Comparison of ENCODE assay signal across 1 cellular context in the genomic region with DNA sequence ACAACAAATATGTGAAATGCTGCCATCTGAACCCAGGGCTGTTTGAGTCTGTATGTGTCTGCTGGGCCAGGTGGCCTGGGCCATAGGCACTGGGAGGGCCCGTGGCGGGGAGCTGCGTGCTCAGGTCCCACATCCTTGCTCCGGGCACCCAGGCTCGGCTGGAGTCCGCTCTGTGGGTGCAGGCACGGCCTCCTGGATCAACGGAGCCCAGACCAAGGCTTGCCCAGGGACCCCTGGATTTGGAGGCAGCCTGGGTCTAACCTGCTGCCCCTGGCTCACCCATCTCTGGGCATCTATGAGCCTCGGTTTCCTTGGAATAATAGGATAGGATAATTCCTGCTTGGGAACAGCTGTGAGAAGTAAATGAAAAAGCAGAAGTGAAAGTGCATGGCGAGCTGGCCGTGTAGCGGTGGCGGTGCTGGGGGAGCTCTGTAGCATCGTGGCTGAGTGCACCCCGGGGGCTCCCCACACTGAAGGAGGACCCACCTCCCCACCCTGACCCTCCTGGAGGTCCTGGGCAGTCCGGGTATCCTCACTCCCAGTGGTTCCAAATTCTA.
TF ChIP-seq lines count a peak whose summit lies in the region.

No MANE protein-coding gene starts in this region.

TF ChIP-seq in IMR-90, 13 proteins besides CTCF, POLR2A, EP300 and RAD21:
- TF ChIP-seq MAFK (IDR thresholded peaks at IDR 0.05; ENCODE audit: low read depth, low read length) (no peak), BHLHE40 (IDR thresholded peaks at IDR 0.05; ENCODE audit: low read depth, low read length) (no peak), RFX5 (IDR thresholded peaks at IDR 0.05; ENCODE audit: low read depth, low read length) (no peak), CEBPB (IDR thresholded peaks at IDR 0.05; ENCODE audit: low read depth, low read length) (no peak), MAZ (IDR thresholded peaks at IDR 0.05; ENCODE audit: borderline replicate concordance, low read depth, low read length) (no peak), RCOR1 (IDR thresholded peaks at IDR 0.05; ENCODE audit: insufficient replicate concordance, low read length) (no peak), FOS (IDR thresholded peaks at IDR 0.05; ENCODE audit: low read depth, low read length) (no peak), NFE2L2 (IDR thresholded peaks at IDR 0.05; ENCODE audit: low read depth, low read length) (no peak), MXI1 (IDR thresholded peaks at IDR 0.05; ENCODE audit: borderline replicate concordance, low read depth, low read length) (no peak), CHD1 (IDR thresholded peaks at IDR 0.05; ENCODE audit: low read depth, low read length) (no peak), SMC3 (IDR thresholded peaks at IDR 0.05; ENCODE audit: low read depth, low read length) (no peak), ELK1 (IDR thresholded peaks at IDR 0.05; ENCODE audit: borderline replicate concordance, low read depth, low read length) (no peak)
- TF ChIP-seq, protein P1, sequence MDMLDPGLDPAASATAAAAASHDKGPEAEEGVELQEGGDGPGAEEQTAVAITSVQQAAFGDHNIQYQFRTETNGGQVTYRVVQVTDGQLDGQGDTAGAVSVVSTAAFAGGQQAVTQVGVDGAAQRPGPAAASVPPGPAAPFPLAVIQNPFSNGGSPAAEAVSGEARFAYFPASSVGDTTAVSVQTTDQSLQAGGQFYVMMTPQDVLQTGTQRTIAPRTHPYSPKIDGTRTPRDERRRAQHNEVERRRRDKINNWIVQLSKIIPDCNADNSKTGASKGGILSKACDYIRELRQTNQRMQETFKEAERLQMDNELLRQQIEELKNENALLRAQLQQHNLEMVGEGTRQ (IDR thresholded peaks at IDR 0.05; ENCODE audit: low read depth, low read length): no peak
